14 cellular contexts compared by ENCODE assay signal in genomic region chr12:87827638-87828264, GRCh38.
A peak's percentile ranks its signal among the peaks of the same experiment; 100 is the strongest.
DNase-seq lines count a peak whose midpoint lies in the region; FAIRE-seq and TF ChIP-seq lines count a peak whose summit lies in the region.
"Had no signal": no experiment of that assay in that cellular context is flagged by ENCODE, and none has a peak within 500 bp of the region (broad histone marks: within the 10 kb centered on the region; RNA-seq: fewer than 3 reads in every experiment).

No MANE protein-coding gene starts in this region.

- no peak overlapping the region for H3K4me3 ChIP-seq in PC-9
- peak overlapping the region in 1 of 3 experiments; percentile 18 for H3K4me3 ChIP-seq in endothelial cell of umbilical vein (replicated peaks in 1 of 3; ENCODE audit: insufficient read depth in 1 of 3, low read depth in 1 of 3, low read length in 3 of 3)
- no peak overlapping the region for H3K4me3 ChIP-seq in mesodermal cell (ENCODE audit: extremely low read depth, insufficient read depth, low read length, poor library complexity, severe bottlenecking)
- H3K4me3 ChIP-seq in neuronal stem cell (ENCODE audit: low read length in 2 of 2), result no peak overlapping the region

- H3K27me3 ChIP-seq in PC-9 (ENCODE audit: insufficient read depth, low read depth) (no peaks in the 10 kb centered on the region), endothelial cell of umbilical vein (ENCODE audit: control insufficient read depth in 2 of 2, insufficient read depth in 2 of 2, low read length in 2 of 2) (no peaks in the 10 kb centered on the region), neuronal stem cell (ENCODE audit: control insufficient read depth in 3 of 3, insufficient read depth in 3 of 3, low read depth in 1 of 3, low read length in 3 of 3) (no peaks in the 10 kb centered on the region)

- H3K79me2 ChIP-seq in PC-9 (ENCODE audit: low read depth), result no peaks in the 10 kb centered on the region
- no peaks in the 10 kb centered on the region for H3K79me2 ChIP-seq in endothelial cell of umbilical vein (ENCODE audit: control insufficient read depth, insufficient read depth, low read length)

- TF ChIP-seq POLR2A in endothelial cell of umbilical vein (IDR thresholded peaks at IDR 0.05; ENCODE audit: low read depth, low read length), result no peak

- no peaks in the 10 kb centered on the region for H3K79me1 ChIP-seq in neuronal stem cell (ENCODE audit: low read depth, low read length)

- no peak overlapping the region for H2BK15ac ChIP-seq in neuronal stem cell (ENCODE audit: low read length)

- no peak overlapping the region for H2BK12ac ChIP-seq in neuronal stem cell (ENCODE audit: low read length)

- CTCF ChIA-PET in PC-9 (lab: Charles Lee) (no interaction called here), endothelial cell of umbilical vein (lab: Charles Lee) (interaction anchor here (0.7 to 1.1 kb wide), 2 partner anchors 20 to 67 kb away, joined by 3 read pairs; no protein-coding TSS in a partner anchor)

- H3K9me2 ChIP-seq in PC-9 (ENCODE audit: insufficient read depth), result no peaks in the 10 kb centered on the region

- H3K4me1 ChIP-seq in PC-9 (replicated peaks; ENCODE audit: insufficient read depth) (peaks cover 13% of the 10 kb centered on the region), endothelial cell of umbilical vein (ENCODE audit: control insufficient read depth, extremely low read depth, insufficient read depth, low read length) (peaks cover 25% of the 10 kb centered on the region), mesodermal cell (ENCODE audit: control insufficient read depth, insufficient read depth, low read length, poor library complexity, severe bottlenecking) (peaks cover 17% of the 10 kb centered on the region), neuronal stem cell (ENCODE audit: control insufficient read depth in 2 of 2, insufficient read depth in 1 of 2, low read depth in 1 of 2, low read length in 2 of 2) (peaks cover 0 to 1% of the 10 kb centered on the region in 2 donors)

- H3F3A ChIP-seq in PC-9 (ENCODE audit: insufficient read depth, low read depth), result peaks cover 7% of the 10 kb centered on the region; the same call in 1 of the 2 replicates

- H3K27ac ChIP-seq in PC-9 (peak overlapping the region; percentile 55), endothelial cell of umbilical vein (ENCODE audit: insufficient read depth, low read depth, low read length) (peak overlapping the region; percentile 83), mesodermal cell (ENCODE audit: low read depth, low read length, severe bottlenecking) (peak overlapping the region; percentile 75), neuronal stem cell (replicated peaks; ENCODE audit: low read length) (no peak overlapping the region)
- H3K27ac ChIP-seq: C4-2B had no signal

- no peak overlapping the region for H3K18ac ChIP-seq in neuronal stem cell (ENCODE audit: low read length)

- WGBS in mesodermal cell (ENCODE audit: insufficient coverage in 2 of 2), 2 experiments, result 29% methylated on average over 1 of the region's 2 CpGs; no CpG with 5 or more reads in 1 of the 2 experiments
- WGBS in neuronal stem cell (ENCODE audit: extremely low coverage in 2 of 2, insufficient read length in 2 of 2, insufficient replicate concordance in 1 of 2), 2 donors, result no CpG with 5 or more reads among the region's 2 CpGs

- H3K4me2 ChIP-seq in PC-9, result peak overlapping the region; percentile 33; the same call in 1 of the 2 replicates
- H3K4me2 ChIP-seq in endothelial cell of umbilical vein (ENCODE audit: insufficient read depth, low read length), result peak overlapping the region; percentile 84
- H3K4me2 ChIP-seq in neuronal stem cell (ENCODE audit: insufficient read depth, low read length, poor library complexity, severe bottlenecking), result no peak overlapping the region

- peak; percentile 94 for FAIRE-seq in endothelial cell of umbilical vein (lab: Jason Lieb, UNC)

- H3K23ac ChIP-seq in neuronal stem cell (ENCODE audit: low read depth, low read length, poor library complexity), result no peak overlapping the region

- H3K36me3 ChIP-seq in PC-9 (ENCODE audit: low read depth), result no peaks in the 10 kb centered on the region
- H3K36me3 ChIP-seq in endothelial cell of umbilical vein (ENCODE audit: control insufficient read depth in 2 of 2, extremely low read depth in 1 of 2, insufficient read depth in 2 of 2, low read length in 2 of 2), result no peaks in the 10 kb centered on the region
- no peaks in the 10 kb centered on the region for H3K36me3 ChIP-seq in mesodermal cell (ENCODE audit: control insufficient read depth, insufficient read depth, low read length)
- H3K36me3 ChIP-seq in neuronal stem cell (replicated peaks in 1 of 2; ENCODE audit: control insufficient read depth in 2 of 2, insufficient read depth in 2 of 2, low read length in 2 of 2), result no peaks in the 10 kb centered on the region

- TF ChIP-seq CTCF in PC-9 (conservative IDR thresholded peaks at IDR 0.05) (no peak), endothelial cell of umbilical vein (IDR thresholded peaks at IDR 0.05; ENCODE audit: extremely low read depth in 1 of 2, insufficient read depth in 1 of 2, low read depth in 1 of 2, low read length in 2 of 2) (no peak)

- BruUV-seq in PC-9 (replicated peaks; lab: Mats Ljungman, UMichigan) (TSS peak; percentile 96), endothelial cell of umbilical vein (replicated peaks; lab: Mats Ljungman, UMichigan) (TSS peak; percentile 95)

- H2AK5ac ChIP-seq in neuronal stem cell (ENCODE audit: low read depth, low read length), result no peak overlapping the region

- no peak overlapping the region for H4K8ac ChIP-seq in neuronal stem cell (ENCODE audit: low read depth, low read length)

- peak overlapping the region; percentile 55 for H3K9ac ChIP-seq in endothelial cell of umbilical vein (replicated peaks; ENCODE audit: extremely low read depth, insufficient read depth, low read length)
- H3K9ac ChIP-seq in neuronal stem cell (ENCODE audit: low read depth, low read length, poor library complexity), result no peak overlapping the region

- H2BK120ac ChIP-seq in neuronal stem cell (ENCODE audit: low read depth, low read length), result no peak overlapping the region

- POLR2A ChIA-PET in PC-9 (lab: Charles Lee; ENCODE audit: unreplicated experiment) (no interaction called here), endothelial cell of umbilical vein (lab: Charles Lee) (no interaction called here)

- intact Hi-C loops in PC-9 (cut with micrococcal nuclease; ENCODE audit: unreplicated experiment), result loop anchor here (10.0 kb wide), 2 partner anchors 143 to 383 kb away; no protein-coding TSS in a partner anchor
- intact Hi-C loops in endothelial cell of umbilical vein (cut with micrococcal nuclease), result loop anchor here (2.0 to 10.0 kb wide), 4 partner anchors 383 to 1597 kb away; no protein-coding TSS in a partner anchor

- peaks cover 5% of the 10 kb centered on the region for H3K9me3 ChIP-seq in PC-9 (ENCODE audit: insufficient read depth, low read depth)
- no peaks in the 10 kb centered on the region for H3K9me3 ChIP-seq in endothelial cell of umbilical vein (replicated peaks; ENCODE audit: control insufficient read depth, insufficient read depth, low read length)
- no peaks in the 10 kb centered on the region for H3K9me3 ChIP-seq in mesodermal cell (ENCODE audit: control insufficient read depth, low read length)
- no peaks in the 10 kb centered on the region for H3K9me3 ChIP-seq in neuronal stem cell (replicated peaks in 1 of 2; ENCODE audit: control insufficient read depth in 2 of 2, insufficient read depth in 1 of 2, low read depth in 1 of 2, low read length in 2 of 2)

- H2AFZ ChIP-seq in PC-9 (no peak overlapping the region), endothelial cell of umbilical vein (ENCODE audit: low read depth, low read length) (no peak overlapping the region), neuronal stem cell (ENCODE audit: low read length) (no peak overlapping the region)

- dilution Hi-C loops in endothelial cell of umbilical vein (cut with MboI; ENCODE audit: extremely low pct_ligation_motif_present, low sequenced_read_pairs), result no loop called here

- no peak overlapping the region for H3K4ac ChIP-seq in neuronal stem cell (ENCODE audit: low read length)

- no peak overlapping the region for H2BK5ac ChIP-seq in neuronal stem cell (ENCODE audit: low read length)

- no peak overlapping the region for H3K14ac ChIP-seq in neuronal stem cell (ENCODE audit: low read length)

- H4K20me1 ChIP-seq in PC-9 (ENCODE audit: insufficient read depth) (no peaks in the 10 kb centered on the region), endothelial cell of umbilical vein (replicated peaks; ENCODE audit: control insufficient read depth, extremely low read depth, insufficient read depth, low read length) (no peaks in the 10 kb centered on the region)

- DNase-seq in DMS53 treated with DMSO at 0.1 percent for 48 hours (lab: John Stamatoyannopoulos, UW; ENCODE audit: unreplicated experiment), result peak; percentile 78
- DNase-seq in PC-9, result peak; percentile 1 to 73
- DNase-seq in endothelial cell of umbilical vein (ENCODE audit: low read depth, low spot score), result peak; percentile 89
- no peak for DNase-seq in stimulated activated CD4-positive, alpha-beta T cell treated with anti-CD3 and anti-CD28 coated beads, Interleukin-12 subunit alpha, Interleukin-12 subunit beta, amount 100 ng/mL, for 4 hours
- no peak for DNase-seq in neuronal stem cell (ENCODE audit: low spot score)
- DNase-seq in midbrain (lab: John Stamatoyannopoulos, UW), result no peak
- no peak for DNase-seq in activated gamma-delta T cell (lab: John Stamatoyannopoulos, UW)
- DNase-seq: activated CD8-positive, alpha-beta memory T cell treated with anti-CD3 and anti-CD28 coated beads, Interleukin-2, amount 50 U/mL, for 4 hours; activated naive CD8-positive, alpha-beta T cell treated with anti-CD3 and anti-CD28 coated beads, Interleukin-2, amount 50 U/mL, for 24 hours; hypothalamus; NCI-H2171; RPMI8226 had no signal

- H3K9me1 ChIP-seq in endothelial cell of umbilical vein (replicated peaks; ENCODE audit: control insufficient read depth, extremely low read depth, insufficient read depth, low read length), result no peaks in the 10 kb centered on the region

- H4K91ac ChIP-seq in neuronal stem cell (ENCODE audit: low read depth, low read length, poor library complexity), result no peak overlapping the region

TF ChIP-seq in endothelial cell of umbilical vein, 7 proteins besides CTCF, POLR2A, EP300 and RAD21 (continues in another document):
- no peak for TF ChIP-seq MAX (IDR thresholded peaks at IDR 0.05; ENCODE audit: insufficient read depth, insufficient read length)
- TF ChIP-seq JUN (IDR thresholded peaks at IDR 0.05; ENCODE audit: borderline replicate concordance, insufficient read depth, insufficient read length, low read depth), result peak; percentile 99
- TF ChIP-seq MYC (IDR thresholded peaks at IDR 0.05; ENCODE audit: low read depth, low read length), result no peak
- TF ChIP-seq EZH2 (IDR thresholded peaks at IDR 0.05; ENCODE audit: borderline replicate concordance, low read depth, low read length, severe bottlenecking), result no peak
- TF ChIP-seq POLR2AphosphoS5 (IDR thresholded peaks at IDR 0.05; ENCODE audit: insufficient read depth, low read depth, low read length), result peak; percentile 41
- TF ChIP-seq FOS (IDR thresholded peaks at IDR 0.05; ENCODE audit: borderline replicate concordance, insufficient read depth, low read length), result peak; percentile 98

Comparison
In these comparisons a context has a peak if more than half of its experiments do, and no peak if none do; other contexts are left out.
1. DNase-seq: peak in DMS53 treated with DMSO at 0.1 percent for 48 hours (single experiment), PC-9 (2 of 2) and endothelial cell of umbilical vein (single experiment); none in stimulated activated CD4-positive, alpha-beta T cell treated with anti-CD3 and anti-CD28 coated beads, Interleukin-12 subunit alpha, Interleukin-12 subunit beta, amount 100 ng/mL, for 4 hours (single experiment), neuronal stem cell (single experiment), midbrain (single experiment) and activated gamma-delta T cell (single experiment).